In the genomic region with DNA sequence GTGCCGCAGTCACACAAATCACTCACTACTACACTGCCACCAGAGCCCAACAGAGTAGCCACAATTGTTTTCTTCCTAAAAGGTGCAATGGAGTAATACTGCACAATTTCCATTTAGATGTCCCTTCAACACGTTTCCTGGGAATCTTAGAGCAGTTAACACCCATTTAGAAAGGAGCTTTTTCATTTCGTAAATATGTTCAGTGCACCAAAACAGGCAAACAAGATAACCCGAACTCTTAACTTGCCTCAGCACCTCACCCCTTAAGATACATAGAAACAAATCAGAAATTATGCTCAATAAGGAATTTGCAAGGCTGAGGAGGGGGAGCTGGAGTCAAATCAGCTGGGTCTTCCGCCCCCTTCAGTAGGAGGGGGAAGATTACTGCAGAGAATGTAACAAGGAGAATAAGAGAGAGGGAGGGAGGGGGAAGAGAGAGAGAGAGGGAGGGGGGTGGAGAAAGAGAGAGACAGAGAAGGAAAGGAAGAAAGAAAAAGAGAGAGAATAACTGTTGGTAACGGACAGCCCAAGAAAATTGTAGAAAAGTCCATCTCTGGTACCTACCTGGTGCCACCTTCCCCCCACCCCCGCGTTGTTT, we compare ENCODE assay signal across 8 cellular contexts.
DNase-seq lines count a peak whose midpoint lies in the region; ATAC-seq and TF ChIP-seq lines count a peak whose summit lies in the region.

No MANE protein-coding gene starts in this region.

- ATAC-seq in GM21717 (IDR thresholded peaks at IDR 0.05; ENCODE audit: unreplicated experiment) (no peak), GM21529 (IDR thresholded peaks at IDR 0.05; ENCODE audit: unreplicated experiment) (no peak)

- no peak for TF ChIP-seq POLR2A in esophagus squamous epithelium (IDR thresholded peaks at IDR 0.05)
- TF ChIP-seq POLR2A in ovary (IDR thresholded peaks at IDR 0.05): no peak

- 15 to 26% methylated on average over 8 of the region's 8 CpGs for WGBS in esophagus squamous epithelium, 2 donors
- WGBS in ovary, 3 donors: 4 to 11% (median 4%) methylated on average over 8 of the region's 8 CpGs

- intact Hi-C loops in esophagus squamous epithelium (cut with DNase I) (loop anchor here (5.0 kb wide), 1 partner anchor 338 kb away; no protein-coding TSS in a partner anchor), ovary (cut with DNase I) (loop anchor here in 3 of 4 donors (2.0 to 10.0 kb wide), 2 partner anchors 334 to 340 kb away; no protein-coding TSS in a partner anchor)

- H3K4me1 ChIP-seq in SJSA1 (replicated peaks) (peaks cover 44% of the 10 kb centered on the region), esophagus squamous epithelium (peaks cover 18 to 42% (median 28%) of the 10 kb centered on the region in 3 donors), ovary (ENCODE audit: insufficient read depth) (peaks cover 11% of the 10 kb centered on the region)

- no peaks in the 10 kb centered on the region for H3K27me3 ChIP-seq in SJSA1 (replicated peaks)
- H3K27me3 ChIP-seq in esophagus squamous epithelium: no peaks in the 10 kb centered on the region
- H3K27me3 ChIP-seq in ovary: no peaks in the 10 kb centered on the region

- H3K27ac ChIP-seq in SJSA1 (peak overlapping the region; percentile 72), esophagus squamous epithelium (peak overlapping the region; percentile 86 to 95 (median 90)), ovary (peak overlapping the region; percentile 74)

- TF ChIP-seq CTCF in GM12864 (IDR thresholded peaks at IDR 0.05; ENCODE audit: low read depth, low read length, missing control alignments) (no peak), esophagus squamous epithelium (IDR thresholded peaks at IDR 0.05) (no peak), ovary (IDR thresholded peaks at IDR 0.05) (no peak)

- no peak for TF ChIP-seq EP300 in ovary (IDR thresholded peaks at IDR 0.05)

- DNase-seq in GM12864 (ENCODE audit: low read depth) (no peak), SJSA1 (ENCODE audit: low read depth in 1 of 2, low spot score in 2 of 2) (peak in 1 of 2 experiments; percentile 31), esophagus squamous epithelium (lab: John Stamatoyannopoulos, UW) (no peak), ovary (no peak), NCI-H146 treated with DMSO at 0.1 percent for 48 hours (lab: John Stamatoyannopoulos, UW; ENCODE audit: unreplicated experiment) (no peak)
- no peak for DNase-seq in activated effector memory CD4-positive, alpha-beta T cell treated with Interleukin-2 at 50 U/mL for 16 hours

- H3K36me3 ChIP-seq in SJSA1 (no peaks in the 10 kb centered on the region), esophagus squamous epithelium (no peaks in the 10 kb centered on the region), ovary (no peaks in the 10 kb centered on the region)

- no peaks in the 10 kb centered on the region for H3K9me3 ChIP-seq in SJSA1 (replicated peaks)
- no peaks in the 10 kb centered on the region for H3K9me3 ChIP-seq in esophagus squamous epithelium
- H3K9me3 ChIP-seq in ovary: no peaks in the 10 kb centered on the region

- H3K4me3 ChIP-seq in GM12864 (ENCODE audit: low read depth, low read length): peak overlapping the region; percentile 63
- peak overlapping the region; percentile 39 for H3K4me3 ChIP-seq in SJSA1
- H3K4me3 ChIP-seq in esophagus squamous epithelium: peak overlapping the region; percentile 50 to 73 (median 64)
- H3K4me3 ChIP-seq in ovary: peak overlapping the region; percentile 72
